Comparison of ENCODE assay signal across 18 cellular contexts in the genomic region with DNA sequence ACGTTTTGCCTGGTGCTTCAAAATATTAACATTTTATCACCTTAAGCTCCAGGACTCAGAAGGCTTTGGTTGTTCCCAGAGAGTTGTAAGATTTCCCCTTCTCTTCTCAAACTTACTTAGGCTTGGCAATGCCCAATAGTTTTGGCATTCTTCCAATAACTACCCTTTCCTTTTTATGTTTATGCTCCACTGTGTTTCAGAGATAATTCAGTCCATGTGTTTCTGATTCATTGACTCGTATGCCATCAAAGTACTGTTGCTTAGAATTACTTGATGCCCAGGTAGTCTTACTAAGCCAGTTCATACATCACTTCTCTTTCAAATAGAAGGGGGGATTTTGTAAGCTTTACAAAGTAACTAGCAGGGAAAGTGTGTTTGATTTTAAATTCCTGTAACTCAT.
DNase-seq lines count a peak whose midpoint lies in the region; ATAC-seq and TF ChIP-seq lines count a peak whose summit lies in the region.
"Had no signal": no experiment of that assay in that cellular context is flagged by ENCODE, and none has a peak within 500 bp of the region (broad histone marks: within the 10 kb centered on the region; RNA-seq: fewer than 3 reads in every experiment).

No MANE protein-coding gene starts in this region.

- H3K36me3 Mint-ChIP-seq in endodermal cell (ENCODE audit: low read depth) = no peaks in the 10 kb centered on the region
- H3K36me3 Mint-ChIP-seq: CD8-positive, alpha-beta memory T cell had no signal

- H3K9me3 ChIP-seq in A673 (ENCODE audit: low read depth, low read length, poor library complexity, severe bottlenecking) (no peaks in the 10 kb centered on the region), endodermal cell (ENCODE audit: control insufficient read depth, low read length) (no peaks in the 10 kb centered on the region)
- H3K9me3 ChIP-seq: Peyer's patch had no signal

- H3K27me3 ChIP-seq in A673 (replicated peaks; ENCODE audit: insufficient read depth, low read depth, low read length, poor library complexity) (peaks cover 5% of the 10 kb centered on the region), endodermal cell (ENCODE audit: control insufficient read depth, insufficient read depth, low read length, poor library complexity, severe bottlenecking) (no peaks in the 10 kb centered on the region)
- H3K27me3 ChIP-seq: Peyer's patch had no signal

- ATAC-seq in GM19328 (IDR thresholded peaks at IDR 0.05; ENCODE audit: unreplicated experiment) = no peak
- ATAC-seq: GM23338, T-helper 17 cell had no signal

- POLR2A ChIA-PET in A673 (lab: Charles Lee; ENCODE audit: low non-redundant PET) = no interaction called here

- H3K9ac ChIP-seq in endodermal cell (ENCODE audit: extremely low read depth, low read length, poor library complexity, severe bottlenecking) = no peak overlapping the region

- in situ Hi-C loops in GM13977 (cut with MboI; ENCODE audit: low pct_unique_long_range_greater_than_20kb, low sequenced_read_pairs, unreplicated experiment) = no loop called here

- peak; percentile 21 for DNase-seq in A673 (ENCODE audit: low spot score)
- peak; percentile 6 for DNase-seq in GM13977 (ENCODE audit: low spot score)
- DNase-seq in NCI-H69 (lab: John Stamatoyannopoulos, UW) = peak; percentile 76
- DNase-seq in fibroblast of mammary gland (ENCODE audit: low read depth) = peak; percentile 28
- DNase-seq in Ammon's horn (ENCODE audit: low spot score) = no peak
- DNase-seq in NCI-H1417 treated with DMSO at 0.1 percent for 48 hours (lab: John Stamatoyannopoulos, UW) = no peak
- no peak for DNase-seq in endodermal cell
- DNase-seq: CD8-positive, alpha-beta memory T cell; HFFc6; NCI-H1048; NCI-H2029 treated with DMSO at 0.1 percent for 48 hours; NCI-H226; NCI-H774; Peyer's patch; Right ventricle myocardium superior; T-helper 17 cell had no signal

- no peak overlapping the region for H3K4me3 Mint-ChIP-seq in endodermal cell
- H3K4me3 Mint-ChIP-seq: CD8-positive, alpha-beta memory T cell; GM23338; HFFc6; T-helper 17 cell had no signal

- no peak overlapping the region for H3K27ac ChIP-seq in A673 (ENCODE audit: low read depth, low read length, poor library complexity, severe bottlenecking)
- no peak overlapping the region for H3K27ac ChIP-seq in endodermal cell (ENCODE audit: low read depth, low read length)
- H3K27ac ChIP-seq: Peyer's patch had no signal

- H3K36me3 ChIP-seq in A673 (ENCODE audit: insufficient read depth, low read length, poor library complexity, severe bottlenecking) (no peaks in the 10 kb centered on the region), endodermal cell (ENCODE audit: control insufficient read depth, insufficient read depth, low read length) (no peaks in the 10 kb centered on the region)
- H3K36me3 ChIP-seq: Peyer's patch had no signal

- no peaks in the 10 kb centered on the region for H3K9me3 Mint-ChIP-seq in endodermal cell
- H3K9me3 Mint-ChIP-seq: GM23338, HFFc6 had no signal

- no peak for TF ChIP-seq CTCF in A673 (conservative IDR thresholded peaks at IDR 0.05; ENCODE audit: low read depth, low read length)
- TF ChIP-seq CTCF in GM13977 (IDR thresholded peaks at IDR 0.05; ENCODE audit: extremely low read depth, insufficient read depth, missing control alignments) = no peak
- TF ChIP-seq CTCF in fibroblast of mammary gland (conservative IDR thresholded peaks at IDR 0.05; ENCODE audit: control insufficient read depth, insufficient read depth, low read depth, low read length) = no peak
- TF ChIP-seq CTCF in endodermal cell (conservative IDR thresholded peaks at IDR 0.05) = no peak

- intact Hi-C loops in A673 (cut with micrococcal nuclease; ENCODE audit: unreplicated experiment) = no loop called here

- 85 to 100% methylated on average over 1 to 2 of the region's 2 CpGs for WGBS in endodermal cell (ENCODE audit: insufficient coverage in 1 of 2, insufficient read length in 1 of 2), 2 experiments

- H3K4me1 ChIP-seq in A673 (ENCODE audit: insufficient read depth, low read length, poor library complexity, severe bottlenecking) (no peaks in the 10 kb centered on the region), endodermal cell (ENCODE audit: control insufficient read depth, insufficient read depth, low read length) (no peaks in the 10 kb centered on the region)
- H3K4me1 ChIP-seq: Peyer's patch had no signal

- peaks cover 6% of the 10 kb centered on the region for H3K4me1 Mint-ChIP-seq in endodermal cell
- H3K4me1 Mint-ChIP-seq: CD8-positive, alpha-beta memory T cell; GM23338; T-helper 17 cell had no signal

- CTCF ChIA-PET in A673 (lab: Charles Lee) = no interaction called here

- H3K4me3 ChIP-seq in A673 (ENCODE audit: low read depth, low read length, poor library complexity, severe bottlenecking) (no peak overlapping the region), fibroblast of mammary gland (ENCODE audit: control insufficient read depth, low read depth, low read length) (no peak overlapping the region), endodermal cell (ENCODE audit: low read length) (no peak overlapping the region)
- H3K4me3 ChIP-seq: GM23338, Peyer's patch had no signal

- BruUV-seq in A673 (replicated peaks; lab: Mats Ljungman, UMichigan) = no TSS peak

- H3K27me3 Mint-ChIP-seq in endodermal cell (ENCODE audit: insufficient read depth) = no peaks in the 10 kb centered on the region
- H3K27me3 Mint-ChIP-seq: CD8-positive, alpha-beta memory T cell; T-helper 17 cell had no signal

- H3K27ac Mint-ChIP-seq in endodermal cell = no peak overlapping the region
- H3K27ac Mint-ChIP-seq: CD8-positive, alpha-beta memory T cell; GM23338; HFFc6; T-helper 17 cell had no signal

Comparison
In these comparisons a context has a peak if more than half of its experiments do, and no peak if none do; other contexts are left out.
1. DNase-seq: peak in A673 (single experiment), GM13977 (single experiment), NCI-H69 (single experiment) and fibroblast of mammary gland (single experiment); none in Ammon's horn (single experiment), NCI-H1417 treated with DMSO at 0.1 percent for 48 hours (single experiment) and endodermal cell (single experiment).